ENCODE assay signal across 8 cellular contexts in genomic region chr19:1039646-1040475, GRCh38.
DNase-seq lines count a peak whose midpoint lies in the region; ATAC-seq and TF ChIP-seq lines count a peak whose summit lies in the region.

Gene ABCA7 (plus strand): TSS chr19:1040107. CDS start chr19:1041362, 1,255 bp downstream.

- peak within 1 kb of the TSS; percentile 97 for H3K4me3 Mint-ChIP-seq in central memory CD8-positive, alpha-beta T cell

- H3K9me3 Mint-ChIP-seq in central memory CD8-positive, alpha-beta T cell, result no peaks in the 10 kb centered on the region

- peaks cover 47% of the 10 kb centered on the region for H3K4me1 Mint-ChIP-seq in central memory CD8-positive, alpha-beta T cell

- DNase-seq in AG09319 (ENCODE audit: extremely low read depth, low read depth), result peak; percentile 96
- peak; percentile 94 for DNase-seq in NCI-H446 treated with DMSO at 0.1 percent for 48 hours (lab: John Stamatoyannopoulos, UW)
- DNase-seq in activated CD4-positive, CD25-positive, alpha-beta regulatory T cell treated with anti-CD3 and anti-CD28 coated beads, Interleukin-2, amount 50 U/mL, for 16 hours (ENCODE audit: low read depth, low spot score), result peak; percentile 93
- peak; percentile 98 to 99 for DNase-seq in central memory CD8-positive, alpha-beta T cell (ENCODE audit: low spot score in 2 of 2)
- DNase-seq in islet precursor cell, result peak; percentile 99
- peak; percentile 100 for DNase-seq in stimulated activated CD4-positive, alpha-beta T cell treated with anti-CD3 and anti-CD28 coated beads, Interleukin-12 subunit alpha, Interleukin-12 subunit beta, amount 100 ng/mL, for 4 hours

- no peaks in the 10 kb centered on the region for H3K27me3 Mint-ChIP-seq in central memory CD8-positive, alpha-beta T cell

- no peak for TF ChIP-seq CTCF in AG09319 (IDR thresholded peaks at IDR 0.05; ENCODE audit: low read depth, low read length)

- ATAC-seq in GM19043 (IDR thresholded peaks at IDR 0.05; ENCODE audit: low read depth, unreplicated experiment) (peak; percentile 62), HG03354 (IDR thresholded peaks at IDR 0.05; ENCODE audit: poor library complexity, severe bottlenecking, unreplicated experiment) (peak; percentile 74)
- ATAC-seq in central memory CD8-positive, alpha-beta T cell (replicated peaks; ENCODE audit: extremely low read depth, poor library complexity, severe bottlenecking), result peak; percentile 96

- peaks cover 64% of the 10 kb centered on the region for H3K36me3 Mint-ChIP-seq in central memory CD8-positive, alpha-beta T cell (ENCODE audit: insufficient read depth)

- peak within 1 kb of the TSS; percentile 83 for H3K27ac Mint-ChIP-seq in central memory CD8-positive, alpha-beta T cell (ENCODE audit: low read depth)

Comparison
In these comparisons a context has a peak if more than half of its experiments do, and no peak if none do; other contexts are left out.
1. Peak in every context shown above with its lines: DNase-seq and ATAC-seq.